In genomic region chr20:41340327-41341055, GRCh38 we compare ENCODE assay signal across 7 cellular contexts. TPM values are rescaled to one million over a fixed set of nuclear protein-coding genes. Genes with fewer than 3 reads are reported as not detected.
A peak's percentile ranks its signal among the peaks of the same experiment; 100 is the strongest.
DNase-seq lines count a peak whose midpoint lies in the region; ATAC-seq and TF ChIP-seq lines count a peak whose summit lies in the region.

LPIN3 (plus strand) TSS chr20:41340821; CDS start chr20:41345804, 4,983 bp downstream.

- ATAC-seq in GM18502 (IDR thresholded peaks at IDR 0.05; ENCODE audit: poor library complexity, unreplicated experiment), result peak; percentile 16
- peak; percentile 60 for ATAC-seq in activated naive CD8-positive, alpha-beta T cell treated with anti-CD3 and anti-CD28 coated beads, Interleukin-2, amount 50 U/mL, for 24 hours

- no peak for TF ChIP-seq EP300 in Ishikawa (IDR thresholded peaks at IDR 0.05; ENCODE audit: borderline replicate concordance)

- TF ChIP-seq RAD21 in Ishikawa (IDR thresholded peaks at IDR 0.05; ENCODE audit: low read depth), result peak; percentile 62

- no peak within 1 kb of the TSS for H3K27ac Mint-ChIP-seq in activated naive CD8-positive, alpha-beta T cell treated with anti-CD3 and anti-CD28 coated beads, Interleukin-2, amount 50 U/mL, for 24 hours

- peak; percentile 93 for DNase-seq in SK-N-DZ (ENCODE audit: low spot score)
- peak; percentile 67 for DNase-seq in activated naive CD8-positive, alpha-beta T cell treated with anti-CD3 and anti-CD28 coated beads, Interleukin-2, amount 50 U/mL, for 24 hours
- peak; percentile 93 to 94 for DNase-seq in cardiac muscle cell (ENCODE audit: low read depth in 1 of 2, low spot score in 1 of 2)
- peak; percentile 93 for DNase-seq in ureter (ENCODE audit: low spot score)

- peaks cover 8% of the 10 kb centered on the region for H3K27me3 ChIP-seq in cardiac muscle cell
- no peaks in the 10 kb centered on the region for H3K27me3 ChIP-seq in parathyroid adenoma (ENCODE audit: control insufficient read depth, insufficient read depth, low read length)

- peak within 1 kb of the TSS; percentile 80 for H2AFZ ChIP-seq in parathyroid adenoma

- peak within 1 kb of the TSS; percentile 21 for H3K4me3 ChIP-seq in cardiac muscle cell
- peak within 1 kb of the TSS; percentile 46 for H3K4me3 ChIP-seq in parathyroid adenoma (ENCODE audit: low read depth, low read length)

- peak within 1 kb of the TSS; percentile 75 for H3K4me3 Mint-ChIP-seq in activated naive CD8-positive, alpha-beta T cell treated with anti-CD3 and anti-CD28 coated beads, Interleukin-2, amount 50 U/mL, for 24 hours

- no peak within 1 kb of the TSS for H3K9ac ChIP-seq in parathyroid adenoma

- H3K9me3 Mint-ChIP-seq in activated naive CD8-positive, alpha-beta T cell treated with anti-CD3 and anti-CD28 coated beads, Interleukin-2, amount 50 U/mL, for 24 hours, result no peaks in the 10 kb centered on the region

- peaks cover 5% of the 10 kb centered on the region for H3K4me1 Mint-ChIP-seq in activated naive CD8-positive, alpha-beta T cell treated with anti-CD3 and anti-CD28 coated beads, Interleukin-2, amount 50 U/mL, for 24 hours

- H3K36me3 ChIP-seq in cardiac muscle cell (no peaks in the 10 kb centered on the region), parathyroid adenoma (ENCODE audit: control insufficient read depth, insufficient read depth, low read length) (no peaks in the 10 kb centered on the region)

- peak within 1 kb of the TSS; percentile 57 for H3K4me2 ChIP-seq in parathyroid adenoma (ENCODE audit: low read length)

- H3K27ac ChIP-seq in cardiac muscle cell (peak within 1 kb of the TSS; percentile 18), parathyroid adenoma (peak within 1 kb of the TSS; percentile 45)

- H3K4me1 ChIP-seq in cardiac muscle cell (ENCODE audit: low read depth) (peaks cover 8% of the 10 kb centered on the region), parathyroid adenoma (peaks cover 6% of the 10 kb centered on the region)

- peak; percentile 4 for TF ChIP-seq CTCF in cardiac muscle cell (IDR thresholded peaks at IDR 0.05; ENCODE audit: low read depth, low read length)
- peak; percentile 25 for TF ChIP-seq CTCF in parathyroid adenoma (IDR thresholded peaks at IDR 0.05)

- H3K9me3 ChIP-seq in cardiac muscle cell (ENCODE audit: low read depth), result no peaks in the 10 kb centered on the region
- no peaks in the 10 kb centered on the region for H3K9me3 ChIP-seq in parathyroid adenoma (ENCODE audit: control insufficient read depth, low read length)

- peaks cover 7% of the 10 kb centered on the region for H3K27me3 Mint-ChIP-seq in activated naive CD8-positive, alpha-beta T cell treated with anti-CD3 and anti-CD28 coated beads, Interleukin-2, amount 50 U/mL, for 24 hours

- H3K36me3 Mint-ChIP-seq in activated naive CD8-positive, alpha-beta T cell treated with anti-CD3 and anti-CD28 coated beads, Interleukin-2, amount 50 U/mL, for 24 hours (ENCODE audit: low read depth), result no peaks in the 10 kb centered on the region

- H3K79me2 ChIP-seq in parathyroid adenoma, result no peaks in the 10 kb centered on the region

TF ChIP-seq in Ishikawa, 13 proteins besides CTCF, POLR2A, EP300 and RAD21:
- TF ChIP-seq CEBPB (IDR thresholded peaks at IDR 0.05), result no peak
- peak; percentile 60; the same call in 1 of the 2 replicates for TF ChIP-seq TAF1 (IDR thresholded peaks at IDR 0.05; ENCODE audit: low read depth)
- TF ChIP-seq EGR1 (IDR thresholded peaks at IDR 0.05), result no peak
- no peak for TF ChIP-seq MAX (IDR thresholded peaks at IDR 0.05)
- TF ChIP-seq TCF12 (IDR thresholded peaks at IDR 0.05; ENCODE audit: low read depth), result no peak; the same call in 1 of the 2 replicates
- no peak for TF ChIP-seq TEAD4 (IDR thresholded peaks at IDR 0.05)
- TF ChIP-seq NFIC (IDR thresholded peaks at IDR 0.05), result no peak

RNA-seq across cellular contexts. Expression of gene LPIN3, which starts in this region (rescaled TPM):
- 5.7 and 13.0 TPM in 2 replicates for polyA plus RNA-seq in SK-N-DZ (2014; cell fraction: cytosol; rRNA removed)
- polyA plus RNA-seq in SK-N-DZ (2014; cell fraction: nucleus; rRNA removed), result 77.5 and 88.7 TPM in 2 replicates
- total RNA-seq in cardiac muscle cell (13.5 and 17.0 TPM in 2 replicates), ureter (30.4 TPM)
- polyA plus RNA-seq in cardiac muscle cell, result 9.5 and 11.2 TPM in 2 replicates

Comparison
In these comparisons a context has a peak if more than half of its experiments do, and no peak if none do; other contexts are left out.
1. Peak in every context shown above with its lines: DNase-seq, ATAC-seq, H3K4me3 ChIP-seq and H3K27ac ChIP-seq.